ENCODE assay signal across 28 cellular contexts in the genomic region with DNA sequence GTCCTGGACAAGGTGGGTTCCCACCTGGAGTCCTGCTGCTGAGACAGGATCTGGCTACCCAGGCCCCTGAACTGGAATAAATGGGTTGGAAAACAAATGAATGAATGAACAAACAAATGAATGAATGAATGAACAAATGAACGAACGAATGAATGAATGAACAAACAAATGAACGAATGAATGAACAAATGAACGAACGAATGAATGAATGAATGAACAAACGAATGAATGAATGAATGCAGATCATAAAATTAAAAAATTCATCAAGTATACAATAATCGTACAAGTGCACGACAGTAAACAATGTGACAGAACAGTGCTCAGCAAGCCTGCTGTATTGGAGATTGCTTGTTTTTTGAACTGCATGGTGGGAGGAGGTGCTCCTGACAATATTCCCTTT.
"Had no signal": no experiment of that assay in that cellular context is flagged by ENCODE, and none has a peak within 500 bp of the region (broad histone marks: within the 10 kb centered on the region; RNA-seq: fewer than 3 reads in every experiment).

No MANE protein-coding gene starts in this region.

- H3K9me3 ChIP-seq: neutrophil, pancreas, prostate gland, spleen, suprapubic skin, testis, tibial artery, transverse colon, upper lobe of right lung, uterus had no signal

- ATAC-seq: naive thymus-derived CD8-positive, alpha-beta T cell; natural killer cell treated with Interleukin-12 subunit alpha and Interleukin-12 subunit beta and Interleukin-15 and Interleukin-18, amount 100 ng/mL, for 72 hours; pancreas; right cardiac atrium; sciatic nerve; stimulated activated memory B cell treated with anti-CD40 and anti-IgM and Interleukin-4, amounts not matched to agents 10 μg/mL and 1 μg/mL and 100 μg/mL, for 72 hours; stimulated activated naive CD8-positive, alpha-beta T cell treated with anti-CD3 and anti-CD28 coated beads, Interleukin-15, amount 100 ng/mL, for 72 hours; stimulated activated naive CD8-positive, alpha-beta T cell treated with anti-CD3 and anti-CD28 coated beads, Interleukin-15, Interleukin-2, amounts not matched to agents 100 U/mL and 50 U/mL, for 24 hours; upper lobe of right lung had no signal

- H3K27ac ChIP-seq: neutrophil, pancreas, prostate gland, skin epidermis, spleen, suprapubic skin, testis, tibial artery, transverse colon, upper lobe of right lung, uterus had no signal

- H3K27me3 ChIP-seq: neutrophil, pancreas, spleen, suprapubic skin, testis, tibial artery, transverse colon, upper lobe of right lung, uterus had no signal

- H3K4me1 ChIP-seq: pancreas, prostate gland, spleen, suprapubic skin, testis, tibial artery, transverse colon, upper lobe of right lung, uterus had no signal

- H3K4me2 ChIP-seq: smooth muscle cell had no signal

- FAIRE-seq: pancreas had no signal

- DNase-seq: naive thymus-derived CD8-positive, alpha-beta T cell; nephron progenitor cell; nucleus accumbens; pancreas; right cardiac atrium; spleen; stimulated activated CD4-positive, alpha-beta T cell treated with anti-CD3 and anti-CD28 coated beads, Interleukin-12 subunit alpha, Interleukin-12 subunit beta, amount 100 ng/mL, for 4 hours; stimulated activated CD4-positive, alpha-beta T cell treated with anti-CD3 and anti-CD28 coated beads, Interleukin-1b, Interleukin-23, amount 100 ng/mL, for 48 hours; stimulated activated CD4-positive, alpha-beta T cell treated with anti-CD3 and anti-CD28 coated beads, Interleukin-4, amount 100 ng/mL, for 1 hour; stimulated activated CD4-positive, alpha-beta T cell treated with anti-CD3 and anti-CD28 coated beads, Interleukin-4, amount 100 ng/mL, for 4 hours; stimulated activated CD8-positive, alpha-beta memory T cell treated with anti-CD3 and anti-CD28 coated beads, Interleukin-4, amount 100 ng/mL, for 48 hours; stimulated activated naive CD4-positive, alpha-beta T cell; stimulated activated naive CD8-positive, alpha-beta T cell treated with anti-CD3 and anti-CD28 coated beads, Interleukin-15, amount 100 ng/mL, for 72 hours; stimulated activated naive CD8-positive, alpha-beta T cell treated with anti-CD3 and anti-CD28 coated beads, Interleukin-15, Interleukin-2, amounts not matched to agents 100 U/mL and 50 U/mL, for 24 hours; substantia nigra; testis; tibial artery; transverse colon; upper lobe of right lung; uterus had no signal

- H3K36me3 ChIP-seq: neutrophil, pancreas, prostate gland, spleen, suprapubic skin, tibial artery, transverse colon, upper lobe of right lung, uterus had no signal

- H3K4me3 ChIP-seq: pancreas, prostate gland, skin epidermis, smooth muscle cell, spleen, suprapubic skin, testis, tibial artery, transverse colon, upper lobe of right lung, uterus had no signal
